In the genomic region with DNA sequence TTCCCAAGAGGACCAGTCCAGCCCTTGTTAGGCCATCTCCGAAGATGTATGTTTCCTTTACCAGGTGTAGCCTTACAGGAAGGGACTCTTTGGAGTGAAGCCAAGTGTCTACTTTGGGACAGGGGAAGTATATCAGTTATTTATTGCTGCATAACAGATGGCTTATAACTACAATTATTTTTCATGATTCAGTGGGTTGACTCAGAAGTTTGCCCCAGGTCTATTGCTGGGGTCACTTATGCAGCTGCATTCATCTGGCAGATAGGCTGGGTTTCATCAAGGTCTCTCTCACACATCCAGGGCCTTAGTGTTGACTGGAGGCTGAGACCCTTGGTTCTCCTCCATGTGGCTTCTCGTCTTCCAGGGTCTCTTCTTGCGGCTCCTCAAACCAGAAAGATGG, we compare ENCODE assay signal across 27 cellular contexts.
DNase-seq lines count a peak whose midpoint lies in the region; ATAC-seq and TF ChIP-seq lines count a peak whose summit lies in the region.
"Had no signal": no experiment of that assay in that cellular context is flagged by ENCODE, and none has a peak within 500 bp of the region (broad histone marks: within the 10 kb centered on the region; RNA-seq: fewer than 3 reads in every experiment).

No MANE protein-coding gene starts in this region.

- H3K27ac Mint-ChIP-seq in activated naive CD4-positive, alpha-beta T cell treated with anti-CD3 and anti-CD28 coated beads, Interleukin-2, amount 10 ng/mL, durations not matched to agents 7 days and 5 days = no peak overlapping the region
- H3K27ac Mint-ChIP-seq: B cell; CD8-positive, alpha-beta T cell had no signal

- peak in 2 of 3 experiments; percentile 32 to 46 for DNase-seq in NCI-H1417 (lab: John Stamatoyannopoulos, UW)
- no peak for DNase-seq in NCI-H1417 treated with DMSO at 0.1 percent for 48 hours (lab: John Stamatoyannopoulos, UW)
- DNase-seq in HCEC 1CT = peak; percentile 23
- DNase-seq in NCI-H1694 treated with DMSO at 0.1 percent for 48 hours (lab: John Stamatoyannopoulos, UW) = peak; percentile 39
- no peak for DNase-seq in activated naive CD4-positive, alpha-beta T cell treated with anti-CD3 and anti-CD28 coated beads, Interleukin-2, amount 10 ng/mL, durations not matched to agents 7 days and 5 days
- DNase-seq: CD8-positive, alpha-beta T cell; DMS153; EL; GDM1; IMR-90; KG1; MG63; NCI-H1436; NCI-H1930; NCI-H446; NCI-H526 treated with DMSO at 0.1 percent for 48 hours; NK-92 treated with Interleukin-12 subunit alpha and Interleukin-12 subunit beta, amount 100 ng/mL, for 24 hours; PC-3; Right ventricle myocardium superior; T-helper 2 cell had no signal

- no peaks in the 10 kb centered on the region for H3K27me3 Mint-ChIP-seq in activated naive CD4-positive, alpha-beta T cell treated with anti-CD3 and anti-CD28 coated beads, Interleukin-2, amount 10 ng/mL, durations not matched to agents 7 days and 5 days

- CTCF ChIA-PET in activated naive CD4-positive, alpha-beta T cell treated with anti-CD3 and anti-CD28 coated beads, Interleukin-2, amount 10 ng/mL, durations not matched to agents 7 days and 5 days (lab: Charles Lee) = no interaction called here

- H3K36me3 Mint-ChIP-seq in activated naive CD4-positive, alpha-beta T cell treated with anti-CD3 and anti-CD28 coated beads, Interleukin-2, amount 10 ng/mL, durations not matched to agents 7 days and 5 days = no peaks in the 10 kb centered on the region
- H3K36me3 Mint-ChIP-seq: CD8-positive, alpha-beta T cell had no signal

- ATAC-seq in GM21619 (IDR thresholded peaks at IDR 0.05; ENCODE audit: unreplicated experiment) = no peak
- ATAC-seq: A549; CD8-positive, alpha-beta T cell; HCT116; PC-3 had no signal

- H3K4me3 Mint-ChIP-seq in activated naive CD4-positive, alpha-beta T cell treated with anti-CD3 and anti-CD28 coated beads, Interleukin-2, amount 10 ng/mL, durations not matched to agents 7 days and 5 days = no peak overlapping the region
- H3K4me3 Mint-ChIP-seq: B cell; CD8-positive, alpha-beta T cell had no signal

- H3K4me1 Mint-ChIP-seq in activated naive CD4-positive, alpha-beta T cell treated with anti-CD3 and anti-CD28 coated beads, Interleukin-2, amount 10 ng/mL, durations not matched to agents 7 days and 5 days = no peaks in the 10 kb centered on the region
- H3K4me1 Mint-ChIP-seq: B cell had no signal

- TF ChIP-seq CTCF in VCaP (conservative IDR thresholded peaks at IDR 0.05) = no peak

- H3K9me3 Mint-ChIP-seq in activated naive CD4-positive, alpha-beta T cell treated with anti-CD3 and anti-CD28 coated beads, Interleukin-2, amount 10 ng/mL, durations not matched to agents 7 days and 5 days = no peaks in the 10 kb centered on the region
- H3K9me3 Mint-ChIP-seq: CD8-positive, alpha-beta T cell had no signal

- H3K27ac ChIP-seq in VCaP = peak overlapping the region; percentile 93
- H3K27ac ChIP-seq: A549, C4-2B, SJSA1 had no signal

Comparison
In these comparisons a context has a peak if more than half of its experiments do, and no peak if none do; other contexts are left out.
1. DNase-seq: peak in NCI-H1417 (2 of 3), HCEC 1CT (single experiment) and NCI-H1694 treated with DMSO at 0.1 percent for 48 hours (single experiment); none in NCI-H1417 treated with DMSO at 0.1 percent for 48 hours (single experiment) and activated naive CD4-positive, alpha-beta T cell treated with anti-CD3 and anti-CD28 coated beads, Interleukin-2, amount 10 ng/mL, durations not matched to agents 7 days and 5 days (single experiment).